25 cellular contexts compared by ENCODE assay signal in the genomic region with DNA sequence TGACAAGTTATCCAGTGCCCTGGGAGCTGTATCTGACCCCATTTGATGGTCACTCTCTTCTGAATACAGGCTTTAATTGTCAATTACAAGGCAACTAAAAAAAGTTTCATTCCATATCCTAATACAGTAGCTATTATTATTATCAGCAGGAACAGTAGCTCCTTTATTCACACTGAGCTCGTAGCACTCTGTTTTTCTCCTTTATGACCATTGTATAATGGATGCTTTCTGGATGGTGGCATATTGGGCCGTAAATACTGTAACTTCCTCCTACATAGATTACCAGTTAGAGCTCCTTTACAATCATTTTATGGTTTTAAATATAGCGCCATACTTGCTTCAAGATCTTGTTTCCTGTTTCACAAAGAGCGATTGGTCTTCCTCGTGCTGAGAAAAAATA.
"Had no signal": no experiment of that assay in that cellular context is flagged by ENCODE, and none has a peak within 500 bp of the region (broad histone marks: within the 10 kb centered on the region; RNA-seq: fewer than 3 reads in every experiment).

No MANE protein-coding gene starts in this region.

- H3K4me3 Mint-ChIP-seq: IgD-negative memory B cell, T-cell had no signal

- H3K4me3 ChIP-seq: K562, SJSA1 had no signal

- H3K36me3 ChIP-seq: SJSA1 had no signal

- H3K4me1 ChIP-seq: SJSA1 had no signal

- DNase-seq: MV-4-11; NCI-H1048; NCI-H1105; NCI-H1417; NCI-H1436 treated with DMSO at 0.1 percent for 48 hours; NCI-H1694 treated with DMSO at 0.1 percent for 48 hours; NCI-H2029; NCI-H2081 treated with DMSO at 0.1 percent for 48 hours; NCI-H2171; NCI-H226; NCI-H446; NCI-H510A; NCI-H524 treated with DMSO at 0.1 percent for 48 hours; NCI-H69; NCI-H774; NK-92 treated with Interleukin-12 subunit alpha and Interleukin-12 subunit beta, amount 100 ng/mL, for 24 hours; Right ventricle myocardium superior; RPMI8226; SIG-M5; SK-N-SH; SW 1271; T-cell had no signal

- H3K36me3 Mint-ChIP-seq: IgD-negative memory B cell, T-cell had no signal

- H3K27me3 Mint-ChIP-seq: IgD-negative memory B cell, T-cell had no signal

- ATAC-seq: K562, T-cell had no signal

- H3K27ac Mint-ChIP-seq: IgD-negative memory B cell, T-cell had no signal

- H3K4me1 Mint-ChIP-seq: IgD-negative memory B cell, T-cell had no signal

- H3K9me3 ChIP-seq: SK-N-SH had no signal
